In genomic region chr5:73201547-73202513, GRCh38 we compare ENCODE assay signal across 9 cellular contexts. TPM values are rescaled to one million over a fixed set of nuclear protein-coding genes. Genes with fewer than 3 reads are reported as not detected.
DNase-seq lines count a peak whose midpoint lies in the region; ATAC-seq and TF ChIP-seq lines count a peak whose summit lies in the region.
"Had no signal": no experiment of that assay in that cellular context is flagged by ENCODE, and none has a peak within 500 bp of the region (broad histone marks: within the 10 kb centered on the region; RNA-seq: fewer than 3 reads in every experiment).

No MANE protein-coding gene starts in this region.

- DNase-seq in SIG-M5 treated with dmso at 0.1 percent for 504 hours (lab: John Stamatoyannopoulos, UW; ENCODE audit: unreplicated experiment): peak; percentile 67
- DNase-seq in SIG-M5 (lab: John Stamatoyannopoulos, UW): no peak
- DNase-seq in activated naive CD8-positive, alpha-beta T cell treated with anti-CD3 and anti-CD28 coated beads for 36 hours: peak; percentile 70
- peak; percentile 46 to 81 (median 69) for DNase-seq in heart left ventricle
- no peak for DNase-seq in NCI-H1436 (lab: John Stamatoyannopoulos, UW)

- peaks cover 6% of the 10 kb centered on the region for H3K4me1 Mint-ChIP-seq in activated naive CD8-positive, alpha-beta T cell treated with anti-CD3 and anti-CD28 coated beads for 36 hours

- no peaks in the 10 kb centered on the region for H4K20me1 ChIP-seq in SU-DHL-6 (ENCODE audit: low read depth, low read length)
- H4K20me1 ChIP-seq: BLaER1 treated with 17β-estradiol and CSF1 and Interleukin-3, amounts not matched to agents 10 nM and 100 nM had no signal

- no peaks in the 10 kb centered on the region for H3K36me3 ChIP-seq in HUES6 (ENCODE audit: control insufficient read depth, insufficient read depth, low read length)
- no peaks in the 10 kb centered on the region for H3K36me3 ChIP-seq in SU-DHL-6 (ENCODE audit: low read length)
- H3K36me3 ChIP-seq in heart left ventricle: no peaks in the 10 kb centered on the region
- no peaks in the 10 kb centered on the region for H3K36me3 ChIP-seq in rectal smooth muscle tissue (ENCODE audit: control insufficient read depth, insufficient read depth, low read length)
- H3K36me3 ChIP-seq: BLaER1 treated with 17β-estradiol and CSF1 and Interleukin-3, amounts not matched to agents 10 nM and 100 nM had no signal

- peaks cover 3% of the 10 kb centered on the region for H3K9me3 Mint-ChIP-seq in activated naive CD8-positive, alpha-beta T cell treated with anti-CD3 and anti-CD28 coated beads for 36 hours

- ATAC-seq in heart left ventricle: peak; percentile 64 to 89 (median 78)

- intact Hi-C loops in heart left ventricle (cut with DNase I): loop anchor here in 5 of 10 donors (5.0 to 10.0 kb wide), 3 partner anchors 107 to 120 kb away; no protein-coding TSS in a partner anchor

- H3K36me3 Mint-ChIP-seq in activated naive CD8-positive, alpha-beta T cell treated with anti-CD3 and anti-CD28 coated beads for 36 hours: no peaks in the 10 kb centered on the region

- no peaks in the 10 kb centered on the region for H3F3A ChIP-seq in SU-DHL-6 (ENCODE audit: insufficient read depth)

- no peak overlapping the region for H3K4me3 Mint-ChIP-seq in activated naive CD8-positive, alpha-beta T cell treated with anti-CD3 and anti-CD28 coated beads for 36 hours

- peak overlapping the region; percentile 12 for H2AFZ ChIP-seq in SU-DHL-6 (ENCODE audit: low read depth, low read length, severe bottlenecking)

- peaks cover 85% of the 10 kb centered on the region for H3K27me3 Mint-ChIP-seq in activated naive CD8-positive, alpha-beta T cell treated with anti-CD3 and anti-CD28 coated beads for 36 hours

- TF ChIP-seq POLR2A in heart left ventricle (IDR thresholded peaks at IDR 0.05): no peak

- TF ChIP-seq CTCF in SU-DHL-6 (IDR thresholded peaks at IDR 0.05; ENCODE audit: insufficient read depth, low read length, poor library complexity, severe bottlenecking) (peak; percentile 86), heart left ventricle (IDR thresholded peaks at IDR 0.05) (peak; percentile 47 to 72 (median 65))

- H3K9me3 ChIP-seq in HUES6 (ENCODE audit: control insufficient read depth, insufficient read depth, low read depth, low read length) (peaks cover 4% of the 10 kb centered on the region; the same call in 1 of the 2 replicates), SU-DHL-6 (ENCODE audit: insufficient read depth, low read length) (no peaks in the 10 kb centered on the region), heart left ventricle (no peaks in the 10 kb centered on the region)

- H3K9me2 ChIP-seq in SU-DHL-6 (replicated peaks; ENCODE audit: insufficient read depth, low read length): no peaks in the 10 kb centered on the region

- H3K4me2 ChIP-seq in SU-DHL-6 (ENCODE audit: low read depth, low read length, poor library complexity, severe bottlenecking): peak overlapping the region; percentile 18
- H3K4me2 ChIP-seq: BLaER1 treated with 17β-estradiol and CSF1 and Interleukin-3, amounts not matched to agents 10 nM and 100 nM had no signal

- no peaks in the 10 kb centered on the region for H3K79me2 ChIP-seq in SU-DHL-6 (ENCODE audit: insufficient read depth, low read length)

- H3K4me3 ChIP-seq in HUES6 (ENCODE audit: low read depth, low read length) (peak overlapping the region; percentile 21; the same call in 1 of the 2 replicates), SU-DHL-6 (ENCODE audit: insufficient read depth, low read length, poor library complexity, severe bottlenecking) (no peak overlapping the region), heart left ventricle (no peak overlapping the region), rectal smooth muscle tissue (ENCODE audit: low read length) (peak overlapping the region; percentile 57)
- H3K4me3 ChIP-seq: BLaER1 treated with 17β-estradiol and CSF1 and Interleukin-3, amounts not matched to agents 10 nM and 100 nM had no signal

- H3K27ac ChIP-seq in HUES6 (ENCODE audit: low read depth, low read length): no peak overlapping the region
- H3K27ac ChIP-seq in SU-DHL-6 (ENCODE audit: low read depth, low read length): no peak overlapping the region
- no peak overlapping the region for H3K27ac ChIP-seq in heart left ventricle
- no peak overlapping the region for H3K27ac ChIP-seq in rectal smooth muscle tissue (ENCODE audit: low read depth, low read length)
- H3K27ac ChIP-seq: BLaER1 treated with 17β-estradiol and CSF1 and Interleukin-3, amounts not matched to agents 10 nM and 100 nM had no signal

- H3K9ac ChIP-seq in HUES6 (ENCODE audit: low read length): no peak overlapping the region
- H3K9ac ChIP-seq in SU-DHL-6 (ENCODE audit: low read length): no peak overlapping the region
- no peak overlapping the region for H3K9ac ChIP-seq in rectal smooth muscle tissue (ENCODE audit: low read length)
- H3K9ac ChIP-seq: BLaER1 treated with 17β-estradiol and CSF1 and Interleukin-3, amounts not matched to agents 10 nM and 100 nM had no signal

- 25 to 35% (median 29%) methylated on average over 27 to 34 of the region's 34 CpGs for WGBS in heart left ventricle, 4 donors

- H3K27me3 ChIP-seq in HUES6 (ENCODE audit: control insufficient read depth, insufficient read depth, low read length) (peaks cover 7% of the 10 kb centered on the region), SU-DHL-6 (ENCODE audit: low read length) (no peaks in the 10 kb centered on the region), heart left ventricle (peaks cover 0 to 43% (median 15%) of the 10 kb centered on the region in 9 donors), rectal smooth muscle tissue (ENCODE audit: control insufficient read depth, insufficient read depth, low read length) (no peaks in the 10 kb centered on the region)
- H3K27me3 ChIP-seq: BLaER1 treated with 17β-estradiol and CSF1 and Interleukin-3, amounts not matched to agents 10 nM and 100 nM had no signal

- H3K4me1 ChIP-seq in HUES6 (ENCODE audit: control insufficient read depth, insufficient read depth, low read length) (0 out of 2 replicates have a peak, but pooled peaks cover 7% of the 10 kb centered on the region), heart left ventricle (peaks cover 0 to 7% (median 2%) of the 10 kb centered on the region in 12 donors), rectal smooth muscle tissue (ENCODE audit: control insufficient read depth, insufficient read depth, low read length) (no peaks in the 10 kb centered on the region)

- H3K27ac Mint-ChIP-seq in activated naive CD8-positive, alpha-beta T cell treated with anti-CD3 and anti-CD28 coated beads for 36 hours: no peak overlapping the region

RNA-seq across cellular contexts. Expression of gene TMEM174, which starts 28.8 kb away (rescaled TPM):
- total RNA-seq in activated naive CD8-positive, alpha-beta T cell treated with anti-CD3 and anti-CD28 coated beads for 36 hours: not detected
- not detected for total RNA-seq in heart left ventricle
- polyA plus RNA-seq in heart left ventricle: not detected

Comparison
In these comparisons a context has a peak if more than half of its experiments do, and no peak if none do; other contexts are left out.
1. DNase-seq: peak in SIG-M5 treated with dmso at 0.1 percent for 504 hours (single experiment), activated naive CD8-positive, alpha-beta T cell treated with anti-CD3 and anti-CD28 coated beads for 36 hours (single experiment) and heart left ventricle (5 of 5); none in SIG-M5 (single experiment) and NCI-H1436 (single experiment).
2. H3K4me3 ChIP-seq: peak in HUES6 (single experiment) and rectal smooth muscle tissue (single experiment); none in SU-DHL-6 (single experiment) and heart left ventricle (0 of 12).